In genomic region chr11:31813961-31814868, GRCh38 we compare ENCODE assay signal across 13 cellular contexts. TPM values are rescaled to one million over a fixed set of nuclear protein-coding genes. Genes with fewer than 3 reads are reported as not detected.
DNase-seq lines count a peak whose midpoint lies in the region; ATAC-seq and TF ChIP-seq lines count a peak whose summit lies in the region.
"Had no signal": no experiment of that assay in that cellular context is flagged by ENCODE, and none has a peak within 500 bp of the region (broad histone marks: within the 10 kb centered on the region; RNA-seq: fewer than 3 reads in every experiment).

No MANE protein-coding gene starts in this region.

- H3K4me3 ChIP-seq in left ventricle myocardium inferior = peak overlapping the region; percentile 68
- H3K4me3 ChIP-seq in lower lobe of right lung = peak overlapping the region; percentile 58

- intact Hi-C loops in left ventricle myocardium inferior (cut with micrococcal nuclease) = no loop called here
- intact Hi-C loops in left ventricle myocardium superior (cut with micrococcal nuclease) = no loop called here
- intact Hi-C loops in lower lobe of right lung (cut with DNase I) = no loop called here

- H3K27ac ChIP-seq in left ventricle myocardium inferior (replicated peaks) = no peak overlapping the region
- no peak overlapping the region for H3K27ac ChIP-seq in lower lobe of right lung
- H3K27ac ChIP-seq: tibial nerve had no signal

- peaks cover 89% of the 10 kb centered on the region for H3K4me1 ChIP-seq in left ventricle myocardium inferior
- H3K4me1 ChIP-seq in lower lobe of right lung = peaks cover 83% of the 10 kb centered on the region

- no peak for TF ChIP-seq CTCF in left ventricle myocardium inferior (IDR thresholded peaks at IDR 0.05; ENCODE audit: borderline replicate concordance)
- no peak for TF ChIP-seq CTCF in lower lobe of right lung (IDR thresholded peaks at IDR 0.05)
- no peak for TF ChIP-seq CTCF in type B pancreatic cell (conservative IDR thresholded peaks at IDR 0.05)

- no peak for DNase-seq in left ventricle myocardium inferior
- no peak for DNase-seq in left ventricle myocardium superior
- DNase-seq in activated naive CD8-positive, alpha-beta T cell treated with anti-CD3 and anti-CD28 coated beads for 36 hours = no peak
- DNase-seq in lower lobe of right lung = no peak
- DNase-seq in type B pancreatic cell (ENCODE audit: extremely low spot score, unreplicated experiment) = no peak
- no peak for DNase-seq in OCI-M2 (lab: John Stamatoyannopoulos, UW; ENCODE audit: unreplicated experiment)
- DNase-seq in GM19240 (ENCODE audit: insufficient read length, low spot score) = no peak
- DNase-seq: amniotic stem cell, NCI-H2171 had no signal

- H3K4me3 Mint-ChIP-seq in activated naive CD8-positive, alpha-beta T cell treated with anti-CD3 and anti-CD28 coated beads for 36 hours = peak overlapping the region; percentile 48
- peak overlapping the region; percentile 76 for H3K4me3 Mint-ChIP-seq in type B pancreatic cell

- H3K27me3 Mint-ChIP-seq in activated naive CD8-positive, alpha-beta T cell treated with anti-CD3 and anti-CD28 coated beads for 36 hours = peaks cover 87% of the 10 kb centered on the region
- peaks cover 81% of the 10 kb centered on the region for H3K27me3 Mint-ChIP-seq in type B pancreatic cell

- H3K27me3 ChIP-seq in left ventricle myocardium inferior (ENCODE audit: low read depth) = peaks cover 100% of the 10 kb centered on the region
- peaks cover 97% of the 10 kb centered on the region for H3K27me3 ChIP-seq in lower lobe of right lung (ENCODE audit: low read depth)

- H3K9me3 ChIP-seq in left ventricle myocardium inferior (replicated peaks) (no peaks in the 10 kb centered on the region), lower lobe of right lung (no peaks in the 10 kb centered on the region)
- H3K9me3 ChIP-seq: tibial nerve had no signal

- no peak for ATAC-seq in left ventricle myocardium superior
- ATAC-seq in lower lobe of right lung = no peak
- no peak for ATAC-seq in GM19351 (IDR thresholded peaks at IDR 0.05; ENCODE audit: unreplicated experiment)

- H3K36me3 ChIP-seq in left ventricle myocardium inferior (no peaks in the 10 kb centered on the region), lower lobe of right lung (no peaks in the 10 kb centered on the region)
- H3K36me3 ChIP-seq: tibial nerve had no signal

- no peak overlapping the region for H3K27ac Mint-ChIP-seq in activated naive CD8-positive, alpha-beta T cell treated with anti-CD3 and anti-CD28 coated beads for 36 hours
- H3K27ac Mint-ChIP-seq in type B pancreatic cell = no peak overlapping the region

- peaks cover 44% of the 10 kb centered on the region for H3K4me1 Mint-ChIP-seq in activated naive CD8-positive, alpha-beta T cell treated with anti-CD3 and anti-CD28 coated beads for 36 hours
- H3K4me1 Mint-ChIP-seq in type B pancreatic cell (ENCODE audit: unreplicated experiment) = peaks cover 24% of the 10 kb centered on the region

- no peaks in the 10 kb centered on the region for H3K36me3 Mint-ChIP-seq in activated naive CD8-positive, alpha-beta T cell treated with anti-CD3 and anti-CD28 coated beads for 36 hours
- H3K36me3 Mint-ChIP-seq in type B pancreatic cell = no peaks in the 10 kb centered on the region

- no peaks in the 10 kb centered on the region for H3K9me3 Mint-ChIP-seq in activated naive CD8-positive, alpha-beta T cell treated with anti-CD3 and anti-CD28 coated beads for 36 hours
- H3K9me3 Mint-ChIP-seq in type B pancreatic cell = no peaks in the 10 kb centered on the region
- H3K9me3 Mint-ChIP-seq: T-helper 2 cell treated with Interferon-gamma antibody and Interleukin-4, amounts not matched to agents 5 μg/mL and 100 μg/mL, for 36 hours had no signal

RNA-seq across cellular contexts. Expression of gene PAX6, which starts 3.1 kb away (rescaled TPM):
- total RNA-seq in left ventricle myocardium inferior = not detected
- total RNA-seq in left ventricle myocardium superior = not detected
- not detected for total RNA-seq in activated naive CD8-positive, alpha-beta T cell treated with anti-CD3 and anti-CD28 coated beads for 36 hours
- not detected for total RNA-seq in lower lobe of right lung
- total RNA-seq in type B pancreatic cell (ENCODE audit: low replicate concordance) = 18.9 and 23.8 TPM in 2 replicates
- total RNA-seq: glomerular endothelial cell, tibial nerve had no signal

Comparison
In these comparisons a context has a peak if more than half of its experiments do, and no peak if none do; other contexts are left out.
1. RNA of gene PAX6, which starts 3.1 kb away (total RNA-seq): 18.9 to 23.8 TPM in type B pancreatic cell; not detected in activated naive CD8-positive, alpha-beta T cell treated with anti-CD3 and anti-CD28 coated beads for 36 hours, not detected in left ventricle myocardium superior (single experiment), not detected in lower lobe of right lung (single experiment) and not detected in left ventricle myocardium inferior (single experiment); every median in the first group is over 10 times any median in the second.